1 cellular context compared by ENCODE assay signal in genomic region chr6:13863699-13864155, GRCh38.
TF ChIP-seq lines count a peak whose summit lies in the region.

No MANE protein-coding gene starts in this region.

TF ChIP-seq in HepG2, 621 proteins besides CTCF, POLR2A, EP300 and RAD21:
- TF ChIP-seq BCL6 (CRISPR knock-in tag; IDR thresholded peaks at IDR 0.05), result peak; percentile 90
- TF ChIP-seq RARA (CRISPR knock-in tag; IDR thresholded peaks at IDR 0.05), result peak; percentile 67
- peak in 1 of 2 experiments; percentile 56; a peak in 2 of 4 replicates for TF ChIP-seq NR2F1 (CRISPR knock-in tag; IDR thresholded peaks at IDR 0.05)
- no peak for TF ChIP-seq ZNF557 (CRISPR knock-in tag; IDR thresholded peaks at IDR 0.05)
- TF ChIP-seq TEAD3 (CRISPR knock-in tag; optimal IDR thresholded peaks at IDR 0.05; ENCODE audit: borderline replicate concordance), result peak; percentile 16
- TF ChIP-seq CCAR2 (optimal IDR thresholded peaks at IDR 0.05; ENCODE audit: low read depth, low read length), result no peak
- 0 out of 2 replicates have a peak, but pooled peaks have one; percentile 26 for TF ChIP-seq FOXK1 (CRISPR knock-in tag; IDR thresholded peaks at IDR 0.05; ENCODE audit: borderline replicate concordance, low read depth)
- TF ChIP-seq, protein P1, sequence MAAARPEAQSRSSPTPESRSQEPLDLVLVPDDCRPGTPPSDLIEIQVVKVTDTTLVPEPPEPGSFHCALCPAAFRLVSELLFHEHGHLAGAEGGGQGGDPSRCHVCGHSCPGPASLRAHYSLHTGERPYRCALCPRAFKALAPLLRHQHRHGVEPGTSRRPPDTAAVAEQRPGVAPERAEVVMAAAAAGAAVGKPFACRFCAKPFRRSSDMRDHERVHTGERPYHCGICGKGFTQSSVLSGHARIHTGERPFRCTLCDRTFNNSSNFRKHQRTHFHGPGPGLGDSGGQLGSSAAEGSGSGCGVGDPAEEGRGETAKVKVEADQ (CRISPR knock-in tag; IDR thresholded peaks at IDR 0.05; ENCODE audit: borderline replicate concordance), result no peak
- peak; percentile 54; the same call in 1 of the 2 replicates for TF ChIP-seq ZNF652 (CRISPR knock-in tag; IDR thresholded peaks at IDR 0.05; ENCODE audit: borderline replicate concordance, low read depth)
- peak; percentile 57 for TF ChIP-seq FOSL2 (CRISPR knock-in tag; IDR thresholded peaks at IDR 0.05)
- TF ChIP-seq ZNF180 (CRISPR knock-in tag; IDR thresholded peaks at IDR 0.05; ENCODE audit: borderline replicate concordance, low read depth), result no peak
